In genomic region chr16:12390644-12391043, GRCh38 we compare ENCODE assay signal across 25 cellular contexts.
DNase-seq lines count a peak whose midpoint lies in the region; ATAC-seq and TF ChIP-seq lines count a peak whose summit lies in the region.
"Had no signal": no experiment of that assay in that cellular context is flagged by ENCODE, and none has a peak within 500 bp of the region (broad histone marks: within the 10 kb centered on the region; RNA-seq: fewer than 3 reads in every experiment).

No MANE protein-coding gene starts in this region.

- no peak overlapping the region for H3K4me3 ChIP-seq in AG10803 (ENCODE audit: low read length)
- H3K4me3 ChIP-seq: A549, BLaER1, heart right ventricle, smooth muscle cell had no signal

- H3K36me3 Mint-ChIP-seq in HFFc6 (ENCODE audit: low read depth), result peaks cover 23% of the 10 kb centered on the region
- no peaks in the 10 kb centered on the region for H3K36me3 Mint-ChIP-seq in progenitor cell of endocrine pancreas (ENCODE audit: insufficient read depth)
- H3K36me3 Mint-ChIP-seq in activated CD4-positive, alpha-beta T cell treated with anti-CD3 and anti-CD28 coated beads for 36 hours (ENCODE audit: low read depth), result no peaks in the 10 kb centered on the region
- H3K36me3 Mint-ChIP-seq: activated naive CD4-positive, alpha-beta T cell treated with anti-CD3 and anti-CD28 coated beads, Interleukin-2, amount 10 ng/mL, durations not matched to agents 7 days and 5 days; type B pancreatic cell had no signal

- no peaks in the 10 kb centered on the region; the same call in none of the 2 replicates for H3K27me3 Mint-ChIP-seq in HFFc6 (ENCODE audit: insufficient read depth)
- H3K27me3 Mint-ChIP-seq in progenitor cell of endocrine pancreas, result no peaks in the 10 kb centered on the region
- no peaks in the 10 kb centered on the region for H3K27me3 Mint-ChIP-seq in activated CD4-positive, alpha-beta T cell treated with anti-CD3 and anti-CD28 coated beads for 36 hours
- H3K27me3 Mint-ChIP-seq: activated naive CD4-positive, alpha-beta T cell treated with anti-CD3 and anti-CD28 coated beads, Interleukin-2, amount 10 ng/mL, durations not matched to agents 7 days and 5 days; naive B cell; type B pancreatic cell had no signal

- H3K9me3 Mint-ChIP-seq in HFFc6 (no peaks in the 10 kb centered on the region), progenitor cell of endocrine pancreas (ENCODE audit: low read depth) (no peaks in the 10 kb centered on the region)
- no peaks in the 10 kb centered on the region for H3K9me3 Mint-ChIP-seq in activated CD4-positive, alpha-beta T cell treated with anti-CD3 and anti-CD28 coated beads for 36 hours (ENCODE audit: low read depth)
- H3K9me3 Mint-ChIP-seq: activated naive CD4-positive, alpha-beta T cell treated with anti-CD3 and anti-CD28 coated beads, Interleukin-2, amount 10 ng/mL, durations not matched to agents 7 days and 5 days; type B pancreatic cell had no signal

- H3K27ac Mint-ChIP-seq in HFFc6, result peak overlapping the region; percentile 41; the same call in 1 of the 2 replicates
- H3K27ac Mint-ChIP-seq in progenitor cell of endocrine pancreas, result no peak overlapping the region
- no peak overlapping the region for H3K27ac Mint-ChIP-seq in activated CD4-positive, alpha-beta T cell treated with anti-CD3 and anti-CD28 coated beads for 36 hours
- H3K27ac Mint-ChIP-seq: activated naive CD4-positive, alpha-beta T cell treated with anti-CD3 and anti-CD28 coated beads, Interleukin-2, amount 10 ng/mL, durations not matched to agents 7 days and 5 days; type B pancreatic cell had no signal

- CTCF ChIA-PET in activated CD4-positive, alpha-beta T cell treated with anti-CD3 and anti-CD28 coated beads for 36 hours (lab: Charles Lee), result interaction anchor here (0.6 kb wide), 1 partner anchor 1057 kb away, joined by 3 read pairs; no protein-coding TSS in a partner anchor

- POLR2A ChIA-PET in activated CD4-positive, alpha-beta T cell treated with anti-CD3 and anti-CD28 coated beads for 36 hours (lab: Charles Lee), result no interaction called here

- no peak for ATAC-seq in GM18868 (IDR thresholded peaks at IDR 0.05; ENCODE audit: unreplicated experiment)
- ATAC-seq in activated CD4-positive, alpha-beta T cell treated with anti-CD3 and anti-CD28 coated beads for 36 hours, result no peak
- ATAC-seq: A549, heart right ventricle, SK-N-SH treated with all-trans-retinoic acid at 6 μM for 48 hours had no signal

- DNase-seq in AG10803 (ENCODE audit: low read depth) (peak; percentile 46), HFFc6 (peak; percentile 26), astrocyte of the hippocampus (ENCODE audit: low read depth, low spot score) (peak; percentile 72), iris pigment epithelial cell (ENCODE audit: low read depth) (peak; percentile 31), progenitor cell of endocrine pancreas (ENCODE audit: low spot score, unreplicated experiment) (no peak), COR-L47 (lab: John Stamatoyannopoulos, UW) (no peak)
- no peak for DNase-seq in activated CD4-positive, alpha-beta T cell treated with anti-CD3 and anti-CD28 coated beads for 36 hours
- DNase-seq: activated CD4-positive, alpha-beta T cell treated with anti-CD3 and anti-CD28 coated beads, Interleukin-2, amount 50 U/mL, for 1 hour; activated naive CD4-positive, alpha-beta T cell treated with anti-CD3 and anti-CD28 coated beads, Interleukin-2, amount 10 ng/mL, durations not matched to agents 7 days and 5 days; anterior cingulate cortex; DND-41; GOT3; heart right ventricle; Karpas-422; naive B cell; NCI-H1048; NCI-H187 treated with DMSO at 0.1 percent for 48 hours; NCI-H526 treated with DMSO at 0.1 percent for 48 hours; nucleus accumbens had no signal

- intact Hi-C loops in activated CD4-positive, alpha-beta T cell treated with anti-CD3 and anti-CD28 coated beads for 36 hours (cut with DNase I, micrococcal nuclease), result no loop called here

- no peak for TF ChIP-seq CTCF in AG10803 (conservative IDR thresholded peaks at IDR 0.05; ENCODE audit: low read length)
- TF ChIP-seq CTCF in HFFc6 (IDR thresholded peaks at IDR 0.05), result no peak
- no peak for TF ChIP-seq CTCF in progenitor cell of endocrine pancreas (IDR thresholded peaks at IDR 0.05; ENCODE audit: unreplicated experiment)

- H3K4me1 Mint-ChIP-seq in HFFc6 (ENCODE audit: low read depth) (peaks cover 57% of the 10 kb centered on the region), progenitor cell of endocrine pancreas (ENCODE audit: low read depth) (no peaks in the 10 kb centered on the region)
- H3K4me1 Mint-ChIP-seq in activated CD4-positive, alpha-beta T cell treated with anti-CD3 and anti-CD28 coated beads for 36 hours, result no peaks in the 10 kb centered on the region
- H3K4me1 Mint-ChIP-seq: activated naive CD4-positive, alpha-beta T cell treated with anti-CD3 and anti-CD28 coated beads, Interleukin-2, amount 10 ng/mL, durations not matched to agents 7 days and 5 days had no signal

- H3K4me3 Mint-ChIP-seq in HFFc6 (no peak overlapping the region), progenitor cell of endocrine pancreas (ENCODE audit: low read depth) (no peak overlapping the region)
- no peak overlapping the region for H3K4me3 Mint-ChIP-seq in activated CD4-positive, alpha-beta T cell treated with anti-CD3 and anti-CD28 coated beads for 36 hours
- H3K4me3 Mint-ChIP-seq: activated naive CD4-positive, alpha-beta T cell treated with anti-CD3 and anti-CD28 coated beads, Interleukin-2, amount 10 ng/mL, durations not matched to agents 7 days and 5 days; naive B cell; type B pancreatic cell had no signal

Comparison
In these comparisons a context has a peak if more than half of its experiments do, and no peak if none do; other contexts are left out.
1. DNase-seq: peak in AG10803 (single experiment), HFFc6 (single experiment), astrocyte of the hippocampus (single experiment) and iris pigment epithelial cell (single experiment); none in progenitor cell of endocrine pancreas (single experiment), COR-L47 (single experiment) and activated CD4-positive, alpha-beta T cell treated with anti-CD3 and anti-CD28 coated beads for 36 hours (single experiment).